In the genomic region with DNA sequence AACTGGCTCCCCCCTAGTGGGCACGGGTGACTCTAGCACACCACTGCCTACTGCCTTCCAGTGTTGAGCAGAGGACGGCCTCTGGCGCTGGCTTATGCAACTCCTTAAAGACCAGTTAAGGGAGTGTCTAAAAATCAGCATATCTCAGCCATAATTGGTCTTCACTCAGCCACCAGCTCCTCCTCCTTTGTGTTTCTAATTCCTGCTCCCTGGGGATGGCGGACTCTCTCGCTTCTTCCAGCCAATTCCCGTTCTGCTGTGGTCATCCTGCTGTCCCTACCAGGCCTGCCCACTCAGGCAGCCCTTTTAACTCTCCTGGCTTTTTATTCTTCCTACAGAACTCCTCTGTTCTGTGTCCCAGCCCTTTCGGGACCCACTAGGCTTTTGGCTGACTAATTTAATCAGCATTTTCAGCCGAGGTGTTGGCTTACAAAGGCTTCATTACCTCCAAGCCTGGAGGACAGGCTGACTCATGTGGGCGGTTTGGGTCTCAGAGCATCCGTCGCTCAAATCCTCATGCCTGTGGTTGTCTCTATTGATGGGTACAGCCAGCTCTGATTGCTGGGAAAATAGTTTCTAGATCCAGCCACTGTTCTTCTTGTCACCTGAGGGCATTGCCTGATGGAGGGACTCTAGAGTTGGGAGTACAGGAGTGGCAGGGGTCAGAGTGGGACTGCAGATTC, we compare ENCODE assay signal across 8 cellular contexts.
DNase-seq lines count a peak whose midpoint lies in the region; ATAC-seq and TF ChIP-seq lines count a peak whose summit lies in the region.

No MANE protein-coding gene starts in this region.

- peaks cover 7% of the 10 kb centered on the region for H3K9me3 Mint-ChIP-seq in activated CD4-positive, alpha-beta T cell treated with anti-CD3 and anti-CD28 coated beads for 36 hours (ENCODE audit: low read depth)

- H3K4me1 Mint-ChIP-seq in activated CD4-positive, alpha-beta T cell treated with anti-CD3 and anti-CD28 coated beads for 36 hours: no peaks in the 10 kb centered on the region

- H3K4me1 ChIP-seq in SJCRH30 (0 out of 2 replicates have a peak, but pooled peaks cover 3% of the 10 kb centered on the region), ovary (ENCODE audit: insufficient read depth) (no peaks in the 10 kb centered on the region)

- TF ChIP-seq CTCF in ovary (IDR thresholded peaks at IDR 0.05): no peak

- no peak overlapping the region for H3K27ac Mint-ChIP-seq in activated CD4-positive, alpha-beta T cell treated with anti-CD3 and anti-CD28 coated beads for 36 hours

- H3K27ac ChIP-seq in SJCRH30: no peak overlapping the region
- H3K27ac ChIP-seq in ovary: no peak overlapping the region

- CTCF ChIA-PET in activated CD4-positive, alpha-beta T cell treated with anti-CD3 and anti-CD28 coated beads for 36 hours (lab: Charles Lee): no interaction called here

- peaks cover 6% of the 10 kb centered on the region; the same call in 1 of the 2 replicates for H3K9me3 ChIP-seq in SJCRH30 (replicated peaks)
- peaks cover 0 to 5% of the 10 kb centered on the region in 2 donors for H3K9me3 ChIP-seq in ovary

- H3K36me3 ChIP-seq in SJCRH30: no peaks in the 10 kb centered on the region
- H3K36me3 ChIP-seq in ovary: no peaks in the 10 kb centered on the region

- no peaks in the 10 kb centered on the region for H3K36me3 Mint-ChIP-seq in activated CD4-positive, alpha-beta T cell treated with anti-CD3 and anti-CD28 coated beads for 36 hours (ENCODE audit: low read depth)

- H3K27me3 Mint-ChIP-seq in activated CD4-positive, alpha-beta T cell treated with anti-CD3 and anti-CD28 coated beads for 36 hours: peaks cover 7% of the 10 kb centered on the region

- POLR2A ChIA-PET in activated CD4-positive, alpha-beta T cell treated with anti-CD3 and anti-CD28 coated beads for 36 hours (lab: Charles Lee): no interaction called here

- H3K4me3 ChIP-seq in SJCRH30 (no peak overlapping the region), ovary (no peak overlapping the region)

- intact Hi-C loops in left cardiac atrium (cut with DNase I): no loop called here
- intact Hi-C loops in ovary (cut with DNase I): no loop called here
- intact Hi-C loops in activated CD4-positive, alpha-beta T cell treated with anti-CD3 and anti-CD28 coated beads for 36 hours (cut with DNase I, micrococcal nuclease): no loop called here

- 13 to 21% (median 15%) methylated on average over 11 of the region's 11 CpGs for WGBS in ovary, 3 donors

- peak; percentile 83 to 85 for ATAC-seq in left cardiac atrium
- ATAC-seq in activated CD4-positive, alpha-beta T cell treated with anti-CD3 and anti-CD28 coated beads for 36 hours: no peak

- no peak for TF ChIP-seq EP300 in ovary (IDR thresholded peaks at IDR 0.05)

- H3K4me3 Mint-ChIP-seq in activated CD4-positive, alpha-beta T cell treated with anti-CD3 and anti-CD28 coated beads for 36 hours: no peak overlapping the region

- H3K27me3 ChIP-seq in SJCRH30: peaks cover 26% of the 10 kb centered on the region
- H3K27me3 ChIP-seq in ovary: no peaks in the 10 kb centered on the region

- DNase-seq in NOMO-1 treated with DMSO at 0.1 percent for 48 hours (lab: John Stamatoyannopoulos, UW; ENCODE audit: unreplicated experiment): peak; percentile 19
- no peak for DNase-seq in NOMO-1 treated with dmso at 0.1 percent for 144 hours (lab: John Stamatoyannopoulos, UW; ENCODE audit: unreplicated experiment)
- peak; percentile 69 to 78 for DNase-seq in SJCRH30
- peak; percentile 38 for DNase-seq in left cardiac atrium
- peak; percentile 78 for DNase-seq in stromal cell of bone marrow (ENCODE audit: low read depth)
- no peak for DNase-seq in ovary
- no peak for DNase-seq in activated CD4-positive, alpha-beta T cell treated with anti-CD3 and anti-CD28 coated beads for 36 hours
- no peak for DNase-seq in NOMO-1 (lab: John Stamatoyannopoulos, UW; ENCODE audit: unreplicated experiment in 2 of 2)

- TF ChIP-seq POLR2A in ovary (IDR thresholded peaks at IDR 0.05): no peak

Comparison
In these comparisons a context has a peak if more than half of its experiments do, and no peak if none do; other contexts are left out.
1. DNase-seq: peak in NOMO-1 treated with DMSO at 0.1 percent for 48 hours (single experiment), SJCRH30 (2 of 2), left cardiac atrium (single experiment) and stromal cell of bone marrow (single experiment); none in NOMO-1 treated with dmso at 0.1 percent for 144 hours (single experiment), ovary (0 of 5), activated CD4-positive, alpha-beta T cell treated with anti-CD3 and anti-CD28 coated beads for 36 hours (single experiment) and NOMO-1 (0 of 2).